In the genomic region with DNA sequence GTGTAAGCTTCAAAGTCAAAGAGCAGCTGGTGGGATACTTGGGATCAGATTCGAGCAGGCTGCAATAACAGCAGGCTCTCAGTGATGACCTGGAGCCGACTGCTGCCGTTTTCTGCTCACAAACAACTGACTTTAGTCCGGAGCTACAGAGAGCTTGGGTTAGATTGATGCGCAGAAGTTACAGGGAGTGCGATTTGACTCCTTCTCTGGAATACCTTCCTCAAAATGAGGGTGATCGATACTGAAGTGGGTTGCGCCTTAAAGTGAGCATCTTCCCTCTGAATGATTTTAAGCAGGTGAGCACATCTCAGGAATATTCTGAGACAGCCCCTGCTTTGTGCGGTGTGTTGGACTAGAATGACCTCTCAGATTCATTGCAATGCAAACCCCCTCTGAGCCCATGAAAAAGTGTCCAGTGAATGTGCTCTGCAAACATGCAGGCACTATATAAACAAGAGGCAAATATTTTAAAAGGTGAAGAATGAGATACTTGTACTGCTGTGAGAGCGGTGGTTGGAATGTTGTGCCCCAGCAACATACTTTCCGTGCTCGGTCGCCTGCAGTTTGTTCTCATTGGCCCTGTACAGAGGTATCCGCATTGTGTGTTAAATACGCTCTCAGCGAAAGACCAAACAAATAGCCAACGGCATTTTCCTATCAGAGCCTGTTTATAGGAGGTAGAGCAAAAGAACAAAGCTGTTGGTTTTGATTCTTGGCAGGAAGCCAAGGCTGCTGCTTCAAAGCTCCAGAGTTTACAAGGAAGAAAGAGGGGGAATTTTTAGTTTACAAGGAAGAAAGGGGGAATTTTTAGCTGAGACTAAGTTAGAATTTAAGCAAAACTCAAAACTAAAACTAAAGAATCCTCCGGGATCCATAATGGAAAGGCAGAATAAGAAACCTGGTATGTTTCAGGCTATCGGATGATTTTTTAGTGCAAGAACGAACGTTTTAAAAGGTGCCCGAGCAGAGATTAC, we compare ENCODE assay signal across 8 cellular contexts.
DNase-seq lines count a peak whose midpoint lies in the region; ATAC-seq and TF ChIP-seq lines count a peak whose summit lies in the region.

No MANE protein-coding gene starts in this region.

- ATAC-seq in PC-3: peak; percentile 67
- peak; percentile 60 for ATAC-seq in gastroesophageal sphincter
- ATAC-seq in HG03108 (IDR thresholded peaks at IDR 0.05; ENCODE audit: unreplicated experiment): no peak

- H3K4me2 ChIP-seq in PC-3 (ENCODE audit: low read length): peak overlapping the region; percentile 80

- H4K20me1 ChIP-seq in PC-3 (ENCODE audit: low read length): 0 out of 2 replicates have a peak, but pooled peaks cover 3% of the 10 kb centered on the region

- peak overlapping the region; percentile 52 for H3K4me3 Mint-ChIP-seq in progenitor cell of endocrine pancreas (ENCODE audit: low read depth)
- no peak overlapping the region for H3K4me3 Mint-ChIP-seq in activated naive CD8-positive, alpha-beta T cell treated with anti-CD3 and anti-CD28 coated beads for 36 hours

- H3K9me3 ChIP-seq in ES-I3 (ENCODE audit: control insufficient read depth, insufficient read depth, low read length): no peaks in the 10 kb centered on the region
- H3K9me3 ChIP-seq in PC-3 (ENCODE audit: low read length): no peaks in the 10 kb centered on the region
- no peaks in the 10 kb centered on the region for H3K9me3 ChIP-seq in gastroesophageal sphincter

- peak overlapping the region; percentile 51 for H3K4me3 ChIP-seq in PC-3 (ENCODE audit: low read length)
- H3K4me3 ChIP-seq in gastroesophageal sphincter: peak overlapping the region; percentile 11 to 31

- POLR2A ChIA-PET in PC-3 (lab: Charles Lee; ENCODE audit: unreplicated experiment): no interaction called here

- no peaks in the 10 kb centered on the region for H3K9me3 Mint-ChIP-seq in progenitor cell of endocrine pancreas (ENCODE audit: low read depth)
- no peaks in the 10 kb centered on the region for H3K9me3 Mint-ChIP-seq in activated naive CD8-positive, alpha-beta T cell treated with anti-CD3 and anti-CD28 coated beads for 36 hours

- 19 to 26% methylated on average over 16 to 17 of the region's 22 CpGs for WGBS in gastroesophageal sphincter (ENCODE audit: low coverage in 1 of 2), 2 donors

- H3K9me2 ChIP-seq in PC-3 (replicated peaks; ENCODE audit: low read length): no peaks in the 10 kb centered on the region

- H3F3A ChIP-seq in PC-3 (ENCODE audit: low read length, unreplicated experiment): no peaks in the 10 kb centered on the region

- TF ChIP-seq CTCF in PC-3 (conservative IDR thresholded peaks at IDR 0.05; ENCODE audit: low read depth, low read length): no peak
- TF ChIP-seq CTCF in gastroesophageal sphincter (IDR thresholded peaks at IDR 0.05): no peak
- TF ChIP-seq CTCF in progenitor cell of endocrine pancreas (IDR thresholded peaks at IDR 0.05; ENCODE audit: unreplicated experiment): no peak

- H3K4me1 ChIP-seq in ES-I3 (ENCODE audit: insufficient read depth, low read length) (peaks cover 69% of the 10 kb centered on the region), PC-3 (ENCODE audit: insufficient read depth, low read length) (peaks cover 20% of the 10 kb centered on the region), gastroesophageal sphincter (peaks cover 2 to 59% (median 32%) of the 10 kb centered on the region in 3 donors)

- peak overlapping the region; percentile 28 for H3K27ac ChIP-seq in PC-3 (ENCODE audit: low read length)
- H3K27ac ChIP-seq in gastroesophageal sphincter: peak overlapping the region; percentile 27 to 72 (median 65)

- H3K27me3 ChIP-seq in PC-3 (ENCODE audit: low read length) (no peaks in the 10 kb centered on the region), gastroesophageal sphincter (no peaks in the 10 kb centered on the region)

- H3K36me3 ChIP-seq in ES-I3 (ENCODE audit: insufficient read depth, low read length): no peaks in the 10 kb centered on the region
- H3K36me3 ChIP-seq in PC-3 (ENCODE audit: low read depth, low read length): no peaks in the 10 kb centered on the region
- H3K36me3 ChIP-seq in gastroesophageal sphincter: no peaks in the 10 kb centered on the region

- no peaks in the 10 kb centered on the region for H3K36me3 Mint-ChIP-seq in progenitor cell of endocrine pancreas (ENCODE audit: insufficient read depth)
- peaks cover 2% of the 10 kb centered on the region for H3K36me3 Mint-ChIP-seq in activated naive CD8-positive, alpha-beta T cell treated with anti-CD3 and anti-CD28 coated beads for 36 hours

- H3K9ac ChIP-seq in ES-I3 (ENCODE audit: low read depth, low read length) (peak overlapping the region; percentile 17), PC-3 (ENCODE audit: low read length) (no peak overlapping the region)

- CTCF ChIA-PET in PC-3 (lab: Charles Lee): interaction anchor here (0.6 kb wide), 1 partner anchor 83 kb away, joined by 3 read pairs; no protein-coding TSS in a partner anchor

- H3K4me1 Mint-ChIP-seq in progenitor cell of endocrine pancreas (ENCODE audit: low read depth): peaks cover 65% of the 10 kb centered on the region
- no peaks in the 10 kb centered on the region for H3K4me1 Mint-ChIP-seq in activated naive CD8-positive, alpha-beta T cell treated with anti-CD3 and anti-CD28 coated beads for 36 hours

- TF ChIP-seq EP300 in gastroesophageal sphincter (IDR thresholded peaks at IDR 0.05): no peak

- H3K79me2 ChIP-seq in PC-3 (ENCODE audit: low read length): no peaks in the 10 kb centered on the region

- intact Hi-C loops in PC-3 (cut with micrococcal nuclease): loop anchor here (10.0 kb wide), 1 partner anchor 99 kb away; a partner anchor contains a TSS

- 0 out of 2 replicates have a peak overlapping the region, but pooled peaks have one; percentile 3 for H2AFZ ChIP-seq in PC-3 (ENCODE audit: low read length)

- DNase-seq in PC-3: peak; percentile 48
- peak; percentile 46 for DNase-seq in progenitor cell of endocrine pancreas (ENCODE audit: low spot score, unreplicated experiment)
- no peak for DNase-seq in activated naive CD8-positive, alpha-beta T cell treated with anti-CD3 and anti-CD28 coated beads for 36 hours
- no peak for DNase-seq in stimulated activated CD4-positive, alpha-beta T cell treated with anti-CD3 and anti-CD28 coated beads, Interleukin-4, amount 100 ng/mL, for 24 hours
- no peak for DNase-seq in SW 1271 (lab: John Stamatoyannopoulos, UW)

- TF ChIP-seq POLR2A in gastroesophageal sphincter (IDR thresholded peaks at IDR 0.05): no peak

- H3K27me3 Mint-ChIP-seq in progenitor cell of endocrine pancreas: no peaks in the 10 kb centered on the region
- H3K27me3 Mint-ChIP-seq in activated naive CD8-positive, alpha-beta T cell treated with anti-CD3 and anti-CD28 coated beads for 36 hours: no peaks in the 10 kb centered on the region

- H3K27ac Mint-ChIP-seq in progenitor cell of endocrine pancreas: peak overlapping the region; percentile 98
- no peak overlapping the region for H3K27ac Mint-ChIP-seq in activated naive CD8-positive, alpha-beta T cell treated with anti-CD3 and anti-CD28 coated beads for 36 hours

- no TSS peak for BruUV-seq in PC-3 (replicated peaks; lab: Mats Ljungman, UMichigan)

Comparison
In these comparisons a context has a peak if more than half of its experiments do, and no peak if none do; other contexts are left out.
1. DNase-seq: peak in PC-3 (single experiment) and progenitor cell of endocrine pancreas (single experiment); none in activated naive CD8-positive, alpha-beta T cell treated with anti-CD3 and anti-CD28 coated beads for 36 hours (single experiment), stimulated activated CD4-positive, alpha-beta T cell treated with anti-CD3 and anti-CD28 coated beads, Interleukin-4, amount 100 ng/mL, for 24 hours (single experiment) and SW 1271 (0 of 2).